Comparison of ENCODE assay signal across 24 cellular contexts in genomic region chr7:18577096-18577771, GRCh38.
A peak's percentile ranks its signal among the peaks of the same experiment; 100 is the strongest.
DNase-seq lines count a peak whose midpoint lies in the region; ATAC-seq and TF ChIP-seq lines count a peak whose summit lies in the region.
"Had no signal": no experiment of that assay in that cellular context is flagged by ENCODE, and none has a peak within 500 bp of the region (broad histone marks: within the 10 kb centered on the region; RNA-seq: fewer than 3 reads in every experiment).

No MANE protein-coding gene starts in this region.

- H3K27ac ChIP-seq in VCaP: peak overlapping the region; percentile 84
- peak overlapping the region; percentile 1 to 48 for H3K27ac ChIP-seq in thoracic aorta
- no peak overlapping the region for H3K27ac ChIP-seq in upper lobe of left lung
- H3K27ac ChIP-seq: 22Rv1, foreskin keratinocyte, HL-60 had no signal

- CTCF ChIA-PET in activated CD4-positive, alpha-beta T cell treated with anti-CD3 and anti-CD28 coated beads for 36 hours (lab: Charles Lee): interaction anchor here (2.1 kb wide), 1 partner anchor 9 kb away, joined by 4 read pairs; no protein-coding TSS in a partner anchor

- H3K4me1 ChIP-seq in thoracic aorta (ENCODE audit: control insufficient read depth in 1 of 2, low read depth in 2 of 2) (peaks cover 19 to 37% of the 10 kb centered on the region in 2 donors), upper lobe of left lung (no peaks in the 10 kb centered on the region)
- H3K4me1 ChIP-seq: foreskin keratinocyte had no signal

- peak overlapping the region; percentile 14 for H3K27ac Mint-ChIP-seq in T-helper 1 cell treated with Interleukin-12 subunit alpha and Interleukin-12 subunit beta and Interleukin-4 antibody, amounts not matched to agents 30 μg/mL and 1 μg/mL, for 36 hours
- no peak overlapping the region for H3K27ac Mint-ChIP-seq in activated CD4-positive, alpha-beta T cell treated with anti-CD3 and anti-CD28 coated beads for 36 hours
- H3K27ac Mint-ChIP-seq: activated naive CD8-positive, alpha-beta T cell treated with anti-CD3 and anti-CD28 coated beads for 36 hours; activated T-helper 1 cell treated with anti-CD3 and anti-CD28 coated beads, Interleukin-12 subunit alpha, Interleukin-12 subunit beta, Interleukin-2, Interleukin-4 antibody, amounts not matched to agents 30 ng/mL and 10 ng/mL and 1 ng/mL, durations not matched to agents 14 hours and 24 hours and 36 hours had no signal

- H3K27me3 ChIP-seq in thoracic aorta (replicated peaks; ENCODE audit: insufficient read depth) (no peaks in the 10 kb centered on the region), upper lobe of left lung (no peaks in the 10 kb centered on the region)
- H3K27me3 ChIP-seq: foreskin keratinocyte had no signal

- no peaks in the 10 kb centered on the region for H3K27me3 Mint-ChIP-seq in T-helper 1 cell treated with Interleukin-12 subunit alpha and Interleukin-12 subunit beta and Interleukin-4 antibody, amounts not matched to agents 30 μg/mL and 1 μg/mL, for 36 hours (ENCODE audit: low read depth)
- H3K27me3 Mint-ChIP-seq in activated CD4-positive, alpha-beta T cell treated with anti-CD3 and anti-CD28 coated beads for 36 hours: no peaks in the 10 kb centered on the region
- H3K27me3 Mint-ChIP-seq: activated naive CD8-positive, alpha-beta T cell treated with anti-CD3 and anti-CD28 coated beads for 36 hours; brain had no signal

- no peaks in the 10 kb centered on the region for H3K4me1 Mint-ChIP-seq in T-helper 1 cell treated with Interleukin-12 subunit alpha and Interleukin-12 subunit beta and Interleukin-4 antibody, amounts not matched to agents 30 μg/mL and 1 μg/mL, for 36 hours (ENCODE audit: low read depth)
- peaks cover 2% of the 10 kb centered on the region for H3K4me1 Mint-ChIP-seq in activated CD4-positive, alpha-beta T cell treated with anti-CD3 and anti-CD28 coated beads for 36 hours
- H3K4me1 Mint-ChIP-seq: activated naive CD8-positive, alpha-beta T cell treated with anti-CD3 and anti-CD28 coated beads for 36 hours had no signal

- no peak for TF ChIP-seq EP300 in upper lobe of left lung (IDR thresholded peaks at IDR 0.05)

- 42 to 46% methylated on average over 2 of the region's 2 CpGs for WGBS in upper lobe of left lung, 2 donors

- TF ChIP-seq CTCF in VCaP (conservative IDR thresholded peaks at IDR 0.05): no peak
- TF ChIP-seq CTCF in thoracic aorta (IDR thresholded peaks at IDR 0.05): no peak
- no peak for TF ChIP-seq CTCF in upper lobe of left lung (IDR thresholded peaks at IDR 0.05)

- H3K36me3 Mint-ChIP-seq in T-helper 1 cell treated with Interleukin-12 subunit alpha and Interleukin-12 subunit beta and Interleukin-4 antibody, amounts not matched to agents 30 μg/mL and 1 μg/mL, for 36 hours (ENCODE audit: low read depth): no peaks in the 10 kb centered on the region
- no peaks in the 10 kb centered on the region for H3K36me3 Mint-ChIP-seq in activated CD4-positive, alpha-beta T cell treated with anti-CD3 and anti-CD28 coated beads for 36 hours (ENCODE audit: low read depth)
- H3K36me3 Mint-ChIP-seq: activated naive CD8-positive, alpha-beta T cell treated with anti-CD3 and anti-CD28 coated beads for 36 hours had no signal

- intact Hi-C loops in activated CD4-positive, alpha-beta T cell treated with anti-CD3 and anti-CD28 coated beads for 36 hours (cut with DNase I, micrococcal nuclease): loop anchor here in 1 of 2 experiments (10.0 kb wide), 1 partner anchor 222 kb away; no protein-coding TSS in a partner anchor

- H3K4me3 Mint-ChIP-seq in T-helper 1 cell treated with Interleukin-12 subunit alpha and Interleukin-12 subunit beta and Interleukin-4 antibody, amounts not matched to agents 30 μg/mL and 1 μg/mL, for 36 hours: no peak overlapping the region
- H3K4me3 Mint-ChIP-seq in activated CD4-positive, alpha-beta T cell treated with anti-CD3 and anti-CD28 coated beads for 36 hours: no peak overlapping the region
- H3K4me3 Mint-ChIP-seq: activated naive CD8-positive, alpha-beta T cell treated with anti-CD3 and anti-CD28 coated beads for 36 hours; activated T-helper 1 cell treated with anti-CD3 and anti-CD28 coated beads, Interleukin-12 subunit alpha, Interleukin-12 subunit beta, Interleukin-2, Interleukin-4 antibody, amounts not matched to agents 30 ng/mL and 10 ng/mL and 1 ng/mL, durations not matched to agents 14 hours and 24 hours and 36 hours; brain had no signal

- POLR2A ChIA-PET in activated CD4-positive, alpha-beta T cell treated with anti-CD3 and anti-CD28 coated beads for 36 hours (lab: Charles Lee): no interaction called here

- no peak for DNase-seq in T-helper 1 cell
- DNase-seq in thoracic aorta (ENCODE audit: low spot score): no peak
- no peak for DNase-seq in upper lobe of left lung
- no peak for DNase-seq in activated CD4-positive, alpha-beta T cell treated with anti-CD3 and anti-CD28 coated beads for 36 hours
- DNase-seq in NCI-H524 treated with DMSO at 0.1 percent for 48 hours (lab: John Stamatoyannopoulos, UW): no peak
- DNase-seq: activated naive CD8-positive, alpha-beta T cell treated with anti-CD3 and anti-CD28 coated beads for 36 hours; foreskin keratinocyte; GDM1; IMR-90; midbrain; MV-4-11; NCI-H187 treated with DMSO at 0.1 percent for 48 hours; NCI-H446 treated with DMSO at 0.1 percent for 48 hours; retina; SHP77 treated with DMSO at 0.1 percent for 48 hours; stimulated activated CD4-positive, alpha-beta T cell treated with anti-CD3 and anti-CD28 coated beads, Interleukin-12 subunit alpha, Interleukin-12 subunit beta, amount 100 ng/mL, for 4 hours had no signal

- peak; percentile 48 for ATAC-seq in HG02678 (IDR thresholded peaks at IDR 0.05; ENCODE audit: unreplicated experiment)
- no peak for ATAC-seq in thoracic aorta (ENCODE audit: insufficient number of reproducible peaks, low FRiP score, low read depth)
- no peak for ATAC-seq in upper lobe of left lung (ENCODE audit: low FRiP score in 2 of 2)
- no peak for ATAC-seq in activated CD4-positive, alpha-beta T cell treated with anti-CD3 and anti-CD28 coated beads for 36 hours
- ATAC-seq: foreskin keratinocyte, GM12878 had no signal

- no peaks in the 10 kb centered on the region for H3K9me3 ChIP-seq in thoracic aorta
- H3K9me3 ChIP-seq in upper lobe of left lung: no peaks in the 10 kb centered on the region

- H3K4me3 ChIP-seq in thoracic aorta (no peak overlapping the region), upper lobe of left lung (no peak overlapping the region)
- H3K4me3 ChIP-seq: GM12878 had no signal

- TF ChIP-seq POLR2A in upper lobe of left lung (IDR thresholded peaks at IDR 0.05): no peak

- H3K36me3 ChIP-seq in thoracic aorta (no peaks in the 10 kb centered on the region), upper lobe of left lung (no peaks in the 10 kb centered on the region)

- H3K9me3 Mint-ChIP-seq in T-helper 1 cell treated with Interleukin-12 subunit alpha and Interleukin-12 subunit beta and Interleukin-4 antibody, amounts not matched to agents 30 μg/mL and 1 μg/mL, for 36 hours: no peaks in the 10 kb centered on the region
- no peaks in the 10 kb centered on the region for H3K9me3 Mint-ChIP-seq in activated CD4-positive, alpha-beta T cell treated with anti-CD3 and anti-CD28 coated beads for 36 hours (ENCODE audit: low read depth)
- H3K9me3 Mint-ChIP-seq: activated naive CD8-positive, alpha-beta T cell treated with anti-CD3 and anti-CD28 coated beads for 36 hours; activated T-helper 1 cell treated with anti-CD3 and anti-CD28 coated beads, Interleukin-12 subunit alpha, Interleukin-12 subunit beta, Interleukin-2, Interleukin-4 antibody, amounts not matched to agents 30 ng/mL and 10 ng/mL and 1 ng/mL, durations not matched to agents 14 hours and 24 hours and 36 hours; brain had no signal

Comparison
In these comparisons a context has a peak if more than half of its experiments do, and no peak if none do; other contexts are left out.
1. H3K27ac ChIP-seq: peak in VCaP (single experiment) and thoracic aorta (2 of 2); none in upper lobe of left lung (0 of 4).